ENCODE assay signal across 1 cellular context in the genomic region with DNA sequence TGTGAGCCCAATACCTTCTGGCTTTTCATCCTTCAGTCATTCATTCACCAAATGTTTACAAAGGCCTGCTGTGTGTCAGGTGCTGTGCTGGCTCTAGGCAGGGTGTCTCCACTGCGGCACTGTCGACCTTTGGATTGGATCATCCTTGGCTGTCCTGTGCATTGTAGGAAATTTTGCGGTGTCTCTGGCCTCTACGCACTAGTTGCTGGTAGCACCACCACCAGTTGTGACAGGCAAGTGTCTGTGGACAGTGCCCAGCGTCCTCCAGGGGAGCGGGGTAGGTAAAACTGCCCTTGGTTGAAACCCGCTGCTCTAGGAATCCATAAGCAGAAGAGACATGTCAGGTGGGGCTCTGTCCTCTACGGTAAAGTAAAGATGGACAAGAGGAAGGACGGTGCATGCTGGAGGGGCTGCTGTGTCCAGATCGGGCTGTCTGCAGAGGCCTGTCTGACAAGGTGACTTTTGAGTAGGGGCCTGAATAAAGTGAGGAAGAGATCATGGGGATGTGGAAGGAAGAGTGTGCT.
TF ChIP-seq lines count a peak whose summit lies in the region.

No MANE protein-coding gene starts in this region.

TF ChIP-seq in HepG2, 621 proteins besides CTCF, POLR2A, EP300 and RAD21 (continued from another document and continues in another):
- TF ChIP-seq, protein P1, sequence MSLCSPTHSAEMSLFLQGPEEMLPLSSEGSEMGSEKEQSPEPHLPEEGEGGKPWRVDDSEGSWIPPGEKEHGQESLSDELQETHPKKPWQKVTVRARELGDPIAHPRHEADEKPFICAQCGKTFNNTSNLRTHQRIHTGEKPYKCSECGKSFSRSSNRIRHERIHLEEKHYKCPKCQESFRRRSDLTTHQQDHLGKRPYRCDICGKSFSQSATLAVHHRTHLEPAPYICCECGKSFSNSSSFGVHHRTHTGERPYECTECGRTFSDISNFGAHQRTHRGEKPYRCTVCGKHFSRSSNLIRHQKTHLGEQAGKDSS (CRISPR knock-in tag; IDR thresholded peaks at IDR 0.05; ENCODE audit: borderline replicate concordance, low read depth): peak; percentile 65; the same call in 1 of the 2 replicates
- TF ChIP-seq FIP1L1 (IDR thresholded peaks at IDR 0.05; ENCODE audit: borderline replicate concordance, insufficient read depth, low read depth, low read length) (no peak), ASH2L (IDR thresholded peaks at IDR 0.05; ENCODE audit: insufficient read length, low read depth, low read length) (peak; percentile 26), ZNF556 (CRISPR knock-in tag; IDR thresholded peaks at IDR 0.05; ENCODE audit: borderline replicate concordance) (peak; percentile 87; the same call in 1 of the 2 replicates), MTA3 (CRISPR knock-in tag; IDR thresholded peaks at IDR 0.05) (no peak), HNF4A (CRISPR knock-in tag; IDR thresholded peaks at IDR 0.05) (peak; percentile 91), SP2 (CRISPR knock-in tag; IDR thresholded peaks at IDR 0.05) (no peak), SNAPC2 (CRISPR knock-in tag; IDR thresholded peaks at IDR 0.05) (no peak), GTF3A (CRISPR knock-in tag; conservative IDR thresholded peaks at IDR 0.05) (0 out of 2 replicates have a peak, but pooled peaks have one; percentile 54), HOXA3 (CRISPR knock-in tag; IDR thresholded peaks at IDR 0.05) (peak; percentile 74; the same call in 1 of the 2 replicates), HMG20A (CRISPR knock-in tag; IDR thresholded peaks at IDR 0.05; ENCODE audit: borderline replicate concordance) (peak; percentile 61), SOX13 (IDR thresholded peaks at IDR 0.05) (no peak), SOX13 (CRISPR knock-in tag; conservative IDR thresholded peaks at IDR 0.05 in 1 of 2, IDR thresholded peaks at IDR 0.05 in 1 of 2) (peak in 1 of 2 experiments; percentile 55; a peak in 2 of 4 replicates), ZMYM4 (CRISPR knock-in tag; IDR thresholded peaks at IDR 0.05) (peak; percentile 63), ZNF598 (CRISPR knock-in tag; IDR thresholded peaks at IDR 0.05; ENCODE audit: borderline replicate concordance) (peak; percentile 90; the same call in 1 of the 2 replicates), MAF1 (CRISPR knock-in tag; IDR thresholded peaks at IDR 0.05; ENCODE audit: borderline replicate concordance) (no peak), ELF3 (CRISPR knock-in tag; IDR thresholded peaks at IDR 0.05) (peak; percentile 81; the same call in 1 of the 2 replicates), SSRP1 (CRISPR knock-in tag; IDR thresholded peaks at IDR 0.05) (peak; percentile 91), MEIS1 (CRISPR knock-in tag; IDR thresholded peaks at IDR 0.05; ENCODE audit: borderline replicate concordance) (peak; percentile 93; the same call in 1 of the 2 replicates), RCOR2 (CRISPR knock-in tag; IDR thresholded peaks at IDR 0.05) (peak; percentile 94)
- TF ChIP-seq, protein P2, sequence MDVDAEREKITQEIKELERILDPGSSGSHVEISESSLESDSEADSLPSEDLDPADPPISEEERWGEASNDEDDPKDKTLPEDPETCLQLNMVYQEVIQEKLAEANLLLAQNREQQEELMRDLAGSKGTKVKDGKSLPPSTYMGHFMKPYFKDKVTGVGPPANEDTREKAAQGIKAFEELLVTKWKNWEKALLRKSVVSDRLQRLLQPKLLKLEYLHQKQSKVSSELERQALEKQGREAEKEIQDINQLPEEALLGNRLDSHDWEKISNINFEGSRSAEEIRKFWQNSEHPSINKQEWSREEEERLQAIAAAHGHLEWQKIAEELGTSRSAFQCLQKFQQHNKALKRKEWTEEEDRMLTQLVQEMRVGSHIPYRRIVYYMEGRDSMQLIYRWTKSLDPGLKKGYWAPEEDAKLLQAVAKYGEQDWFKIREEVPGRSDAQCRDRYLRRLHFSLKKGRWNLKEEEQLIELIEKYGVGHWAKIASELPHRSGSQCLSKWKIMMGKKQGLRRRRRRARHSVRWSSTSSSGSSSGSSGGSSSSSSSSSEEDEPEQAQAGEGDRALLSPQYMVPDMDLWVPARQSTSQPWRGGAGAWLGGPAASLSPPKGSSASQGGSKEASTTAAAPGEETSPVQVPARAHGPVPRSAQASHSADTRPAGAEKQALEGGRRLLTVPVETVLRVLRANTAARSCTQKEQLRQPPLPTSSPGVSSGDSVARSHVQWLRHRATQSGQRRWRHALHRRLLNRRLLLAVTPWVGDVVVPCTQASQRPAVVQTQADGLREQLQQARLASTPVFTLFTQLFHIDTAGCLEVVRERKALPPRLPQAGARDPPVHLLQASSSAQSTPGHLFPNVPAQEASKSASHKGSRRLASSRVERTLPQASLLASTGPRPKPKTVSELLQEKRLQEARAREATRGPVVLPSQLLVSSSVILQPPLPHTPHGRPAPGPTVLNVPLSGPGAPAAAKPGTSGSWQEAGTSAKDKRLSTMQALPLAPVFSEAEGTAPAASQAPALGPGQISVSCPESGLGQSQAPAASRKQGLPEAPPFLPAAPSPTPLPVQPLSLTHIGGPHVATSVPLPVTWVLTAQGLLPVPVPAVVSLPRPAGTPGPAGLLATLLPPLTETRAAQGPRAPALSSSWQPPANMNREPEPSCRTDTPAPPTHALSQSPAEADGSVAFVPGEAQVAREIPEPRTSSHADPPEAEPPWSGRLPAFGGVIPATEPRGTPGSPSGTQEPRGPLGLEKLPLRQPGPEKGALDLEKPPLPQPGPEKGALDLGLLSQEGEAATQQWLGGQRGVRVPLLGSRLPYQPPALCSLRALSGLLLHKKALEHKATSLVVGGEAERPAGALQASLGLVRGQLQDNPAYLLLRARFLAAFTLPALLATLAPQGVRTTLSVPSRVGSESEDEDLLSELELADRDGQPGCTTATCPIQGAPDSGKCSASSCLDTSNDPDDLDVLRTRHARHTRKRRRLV (CRISPR knock-in tag; IDR thresholded peaks at IDR 0.05): no peak
- TF ChIP-seq, protein P3, sequence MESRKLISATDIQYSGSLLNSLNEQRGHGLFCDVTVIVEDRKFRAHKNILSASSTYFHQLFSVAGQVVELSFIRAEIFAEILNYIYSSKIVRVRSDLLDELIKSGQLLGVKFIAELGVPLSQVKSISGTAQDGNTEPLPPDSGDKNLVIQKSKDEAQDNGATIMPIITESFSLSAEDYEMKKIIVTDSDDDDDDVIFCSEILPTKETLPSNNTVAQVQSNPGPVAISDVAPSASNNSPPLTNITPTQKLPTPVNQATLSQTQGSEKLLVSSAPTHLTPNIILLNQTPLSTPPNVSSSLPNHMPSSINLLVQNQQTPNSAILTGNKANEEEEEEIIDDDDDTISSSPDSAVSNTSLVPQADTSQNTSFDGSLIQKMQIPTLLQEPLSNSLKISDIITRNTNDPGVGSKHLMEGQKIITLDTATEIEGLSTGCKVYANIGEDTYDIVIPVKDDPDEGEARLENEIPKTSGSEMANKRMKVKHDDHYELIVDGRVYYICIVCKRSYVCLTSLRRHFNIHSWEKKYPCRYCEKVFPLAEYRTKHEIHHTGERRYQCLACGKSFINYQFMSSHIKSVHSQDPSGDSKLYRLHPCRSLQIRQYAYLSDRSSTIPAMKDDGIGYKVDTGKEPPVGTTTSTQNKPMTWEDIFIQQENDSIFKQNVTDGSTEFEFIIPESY (CRISPR knock-in tag; IDR thresholded peaks at IDR 0.05): peak; percentile 61; the same call in 1 of the 2 replicates
- TF ChIP-seq, protein P4, sequence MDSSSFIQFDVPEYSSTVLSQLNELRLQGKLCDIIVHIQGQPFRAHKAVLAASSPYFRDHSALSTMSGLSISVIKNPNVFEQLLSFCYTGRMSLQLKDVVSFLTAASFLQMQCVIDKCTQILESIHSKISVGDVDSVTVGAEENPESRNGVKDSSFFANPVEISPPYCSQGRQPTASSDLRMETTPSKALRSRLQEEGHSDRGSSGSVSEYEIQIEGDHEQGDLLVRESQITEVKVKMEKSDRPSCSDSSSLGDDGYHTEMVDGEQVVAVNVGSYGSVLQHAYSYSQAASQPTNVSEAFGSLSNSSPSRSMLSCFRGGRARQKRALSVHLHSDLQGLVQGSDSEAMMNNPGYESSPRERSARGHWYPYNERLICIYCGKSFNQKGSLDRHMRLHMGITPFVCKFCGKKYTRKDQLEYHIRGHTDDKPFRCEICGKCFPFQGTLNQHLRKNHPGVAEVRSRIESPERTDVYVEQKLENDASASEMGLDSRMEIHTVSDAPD (CRISPR knock-in tag; IDR thresholded peaks at IDR 0.05): peak; percentile 78; the same call in 1 of the 2 replicates
- TF ChIP-seq, protein P5, sequence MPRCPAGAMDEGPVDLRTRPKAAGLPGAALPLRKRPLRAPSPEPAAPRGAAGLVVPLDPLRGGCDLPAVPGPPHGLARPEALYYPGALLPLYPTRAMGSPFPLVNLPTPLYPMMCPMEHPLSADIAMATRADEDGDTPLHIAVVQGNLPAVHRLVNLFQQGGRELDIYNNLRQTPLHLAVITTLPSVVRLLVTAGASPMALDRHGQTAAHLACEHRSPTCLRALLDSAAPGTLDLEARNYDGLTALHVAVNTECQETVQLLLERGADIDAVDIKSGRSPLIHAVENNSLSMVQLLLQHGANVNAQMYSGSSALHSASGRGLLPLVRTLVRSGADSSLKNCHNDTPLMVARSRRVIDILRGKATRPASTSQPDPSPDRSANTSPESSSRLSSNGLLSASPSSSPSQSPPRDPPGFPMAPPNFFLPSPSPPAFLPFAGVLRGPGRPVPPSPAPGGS (CRISPR knock-in tag; IDR thresholded peaks at IDR 0.05): peak; percentile 28; the same call in 1 of the 2 replicates
- TF ChIP-seq, protein P6, sequence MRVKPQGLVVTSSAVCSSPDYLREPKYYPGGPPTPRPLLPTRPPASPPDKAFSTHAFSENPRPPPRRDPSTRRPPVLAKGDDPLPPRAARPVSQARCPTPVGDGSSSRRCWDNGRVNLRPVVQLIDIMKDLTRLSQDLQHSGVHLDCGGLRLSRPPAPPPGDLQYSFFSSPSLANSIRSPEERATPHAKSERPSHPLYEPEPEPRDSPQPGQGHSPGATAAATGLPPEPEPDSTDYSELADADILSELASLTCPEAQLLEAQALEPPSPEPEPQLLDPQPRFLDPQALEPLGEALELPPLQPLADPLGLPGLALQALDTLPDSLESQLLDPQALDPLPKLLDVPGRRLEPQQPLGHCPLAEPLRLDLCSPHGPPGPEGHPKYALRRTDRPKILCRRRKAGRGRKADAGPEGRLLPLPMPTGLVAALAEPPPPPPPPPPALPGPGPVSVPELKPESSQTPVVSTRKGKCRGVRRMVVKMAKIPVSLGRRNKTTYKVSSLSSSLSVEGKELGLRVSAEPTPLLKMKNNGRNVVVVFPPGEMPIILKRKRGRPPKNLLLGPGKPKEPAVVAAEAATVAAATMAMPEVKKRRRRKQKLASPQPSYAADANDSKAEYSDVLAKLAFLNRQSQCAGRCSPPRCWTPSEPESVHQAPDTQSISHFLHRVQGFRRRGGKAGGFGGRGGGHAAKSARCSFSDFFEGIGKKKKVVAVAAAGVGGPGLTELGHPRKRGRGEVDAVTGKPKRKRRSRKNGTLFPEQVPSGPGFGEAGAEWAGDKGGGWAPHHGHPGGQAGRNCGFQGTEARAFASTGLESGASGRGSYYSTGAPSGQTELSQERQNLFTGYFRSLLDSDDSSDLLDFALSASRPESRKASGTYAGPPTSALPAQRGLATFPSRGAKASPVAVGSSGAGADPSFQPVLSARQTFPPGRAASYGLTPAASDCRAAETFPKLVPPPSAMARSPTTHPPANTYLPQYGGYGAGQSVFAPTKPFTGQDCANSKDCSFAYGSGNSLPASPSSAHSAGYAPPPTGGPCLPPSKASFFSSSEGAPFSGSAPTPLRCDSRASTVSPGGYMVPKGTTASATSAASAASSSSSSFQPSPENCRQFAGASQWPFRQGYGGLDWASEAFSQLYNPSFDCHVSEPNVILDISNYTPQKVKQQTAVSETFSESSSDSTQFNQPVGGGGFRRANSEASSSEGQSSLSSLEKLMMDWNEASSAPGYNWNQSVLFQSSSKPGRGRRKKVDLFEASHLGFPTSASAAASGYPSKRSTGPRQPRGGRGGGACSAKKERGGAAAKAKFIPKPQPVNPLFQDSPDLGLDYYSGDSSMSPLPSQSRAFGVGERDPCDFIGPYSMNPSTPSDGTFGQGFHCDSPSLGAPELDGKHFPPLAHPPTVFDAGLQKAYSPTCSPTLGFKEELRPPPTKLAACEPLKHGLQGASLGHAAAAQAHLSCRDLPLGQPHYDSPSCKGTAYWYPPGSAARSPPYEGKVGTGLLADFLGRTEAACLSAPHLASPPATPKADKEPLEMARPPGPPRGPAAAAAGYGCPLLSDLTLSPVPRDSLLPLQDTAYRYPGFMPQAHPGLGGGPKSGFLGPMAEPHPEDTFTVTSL (CRISPR knock-in tag; IDR thresholded peaks at IDR 0.05; ENCODE audit: borderline replicate concordance): no peak; the same call in 1 of the 2 replicates
- TF ChIP-seq, protein P7, sequence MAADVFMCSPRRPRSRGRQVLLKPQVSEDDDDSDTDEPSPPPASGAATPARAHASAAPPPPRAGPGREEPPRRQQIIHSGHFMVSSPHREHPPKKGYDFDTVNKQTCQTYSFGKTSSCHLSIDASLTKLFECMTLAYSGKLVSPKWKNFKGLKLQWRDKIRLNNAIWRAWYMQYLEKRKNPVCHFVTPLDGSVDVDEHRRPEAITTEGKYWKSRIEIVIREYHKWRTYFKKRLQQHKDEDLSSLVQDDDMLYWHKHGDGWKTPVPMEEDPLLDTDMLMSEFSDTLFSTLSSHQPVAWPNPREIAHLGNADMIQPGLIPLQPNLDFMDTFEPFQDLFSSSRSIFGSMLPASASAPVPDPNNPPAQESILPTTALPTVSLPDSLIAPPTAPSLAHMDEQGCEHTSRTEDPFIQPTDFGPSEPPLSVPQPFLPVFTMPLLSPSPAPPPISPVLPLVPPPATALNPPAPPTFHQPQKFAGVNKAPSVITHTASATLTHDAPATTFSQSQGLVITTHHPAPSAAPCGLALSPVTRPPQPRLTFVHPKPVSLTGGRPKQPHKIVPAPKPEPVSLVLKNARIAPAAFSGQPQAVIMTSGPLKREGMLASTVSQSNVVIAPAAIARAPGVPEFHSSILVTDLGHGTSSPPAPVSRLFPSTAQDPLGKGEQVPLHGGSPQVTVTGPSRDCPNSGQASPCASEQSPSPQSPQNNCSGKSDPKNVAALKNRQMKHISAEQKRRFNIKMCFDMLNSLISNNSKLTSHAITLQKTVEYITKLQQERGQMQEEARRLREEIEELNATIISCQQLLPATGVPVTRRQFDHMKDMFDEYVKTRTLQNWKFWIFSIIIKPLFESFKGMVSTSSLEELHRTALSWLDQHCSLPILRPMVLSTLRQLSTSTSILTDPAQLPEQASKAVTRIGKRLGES (CRISPR knock-in tag; IDR thresholded peaks at IDR 0.05; ENCODE audit: borderline replicate concordance): no peak
- TF ChIP-seq, protein P8, sequence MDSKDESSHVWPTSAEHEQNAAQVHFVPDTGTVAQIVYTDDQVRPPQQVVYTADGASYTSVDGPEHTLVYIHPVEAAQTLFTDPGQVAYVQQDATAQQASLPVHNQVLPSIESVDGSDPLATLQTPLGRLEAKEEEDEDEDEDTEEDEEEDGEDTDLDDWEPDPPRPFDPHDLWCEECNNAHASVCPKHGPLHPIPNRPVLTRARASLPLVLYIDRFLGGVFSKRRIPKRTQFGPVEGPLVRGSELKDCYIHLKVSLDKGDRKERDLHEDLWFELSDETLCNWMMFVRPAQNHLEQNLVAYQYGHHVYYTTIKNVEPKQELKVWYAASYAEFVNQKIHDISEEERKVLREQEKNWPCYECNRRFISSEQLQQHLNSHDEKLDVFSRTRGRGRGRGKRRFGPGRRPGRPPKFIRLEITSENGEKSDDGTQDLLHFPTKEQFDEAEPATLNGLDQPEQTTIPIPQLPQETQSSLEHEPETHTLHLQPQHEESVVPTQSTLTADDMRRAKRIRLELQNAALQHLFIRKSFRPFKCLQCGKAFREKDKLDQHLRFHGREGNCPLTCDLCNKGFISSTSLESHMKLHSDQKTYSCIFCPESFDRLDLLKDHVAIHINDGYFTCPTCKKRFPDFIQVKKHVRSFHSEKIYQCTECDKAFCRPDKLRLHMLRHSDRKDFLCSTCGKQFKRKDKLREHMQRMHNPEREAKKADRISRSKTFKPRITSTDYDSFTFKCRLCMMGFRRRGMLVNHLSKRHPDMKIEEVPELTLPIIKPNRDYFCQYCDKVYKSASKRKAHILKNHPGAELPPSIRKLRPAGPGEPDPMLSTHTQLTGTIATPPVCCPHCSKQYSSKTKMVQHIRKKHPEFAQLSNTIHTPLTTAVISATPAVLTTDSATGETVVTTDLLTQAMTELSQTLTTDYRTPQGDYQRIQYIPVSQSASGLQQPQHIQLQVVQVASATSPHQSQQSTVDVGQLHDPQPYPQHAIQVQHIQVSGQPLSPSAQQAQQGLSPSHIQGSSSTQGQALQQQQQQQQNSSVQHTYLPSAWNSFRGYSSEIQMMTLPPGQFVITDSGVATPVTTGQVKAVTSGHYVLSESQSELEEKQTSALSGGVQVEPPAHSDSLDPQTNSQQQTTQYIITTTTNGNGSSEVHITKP (CRISPR knock-in tag; IDR thresholded peaks at IDR 0.05; ENCODE audit: low read depth): peak; percentile 60; the same call in 1 of the 2 replicates
